Comparison of ENCODE assay signal across 10 cellular contexts in genomic region chr15:100880139-100880896, GRCh38. TPM values are rescaled to one million over a fixed set of nuclear protein-coding genes. Genes with fewer than 3 reads are reported as not detected.
DNase-seq lines count a peak whose midpoint lies in the region; ATAC-seq, FAIRE-seq and TF ChIP-seq lines count a peak whose summit lies in the region.
"Had no signal": no experiment of that assay in that cellular context is flagged by ENCODE, and none has a peak within 500 bp of the region (broad histone marks: within the 10 kb centered on the region; RNA-seq: fewer than 3 reads in every experiment).

No MANE protein-coding gene starts in this region.

- POLR2A ChIA-PET in HepG2 (lab: Yijun Ruan, JAX) = no interaction called here

- H3K4me1 ChIP-seq in right lobe of liver (peaks cover 0 to 12% (median 0%) of the 10 kb centered on the region in 4 donors), HepG2 (ENCODE audit: insufficient read depth, low read length) (no peaks in the 10 kb centered on the region), mucosa of rectum (ENCODE audit: control insufficient read depth in 2 of 2, insufficient read depth in 2 of 2, low read length in 2 of 2) (peaks cover 0 to 3% of the 10 kb centered on the region in 2 donors), vagina (peaks cover 7% of the 10 kb centered on the region)

- peak overlapping the region in 2 of 3 donors; percentile 16 to 41 for H3K4me3 ChIP-seq in right lobe of liver
- H3K4me3 ChIP-seq in HepG2 (replicated peaks in 1 of 3; ENCODE audit: insufficient read depth in 1 of 3, low read depth in 2 of 3, low read length in 3 of 3) = no peak overlapping the region
- H3K4me3 ChIP-seq in mucosa of rectum (ENCODE audit: low read length in 2 of 2) = peak overlapping the region; percentile 22 to 44
- peak overlapping the region; percentile 55 to 56 for H3K4me3 ChIP-seq in vagina

- H3K27ac ChIP-seq in right lobe of liver (no peak overlapping the region), HepG2 (ENCODE audit: extremely low read length, insufficient read depth, low read length) (no peak overlapping the region), mucosa of rectum (ENCODE audit: low read depth in 2 of 2, low read length in 2 of 2) (no peak overlapping the region), vagina (peak overlapping the region; percentile 50)

- H3K9me3 ChIP-seq in right lobe of liver = no peaks in the 10 kb centered on the region
- no peaks in the 10 kb centered on the region for H3K9me3 ChIP-seq in HepG2 (ENCODE audit: low read length)
- no peaks in the 10 kb centered on the region for H3K9me3 ChIP-seq in mucosa of rectum (ENCODE audit: control insufficient read depth in 2 of 2, low read length in 2 of 2)
- H3K9me3 ChIP-seq in vagina = no peaks in the 10 kb centered on the region

- TF ChIP-seq RAD21 in HepG2 (CRISPR knock-in tag; IDR thresholded peaks at IDR 0.05) = no peak

- FAIRE-seq in HepG2 (lab: Jason Lieb, UNC) (no peak), GM12892 (lab: Jason Lieb, UNC) (no peak)

- ATAC-seq in right lobe of liver (peak in 1 of 4 donors; percentile 5), HepG2 (no peak; the same call in 2 of the 3 replicates), GM21367 (IDR thresholded peaks at IDR 0.05; ENCODE audit: unreplicated experiment) (no peak)

- H3K9ac ChIP-seq in HepG2 (ENCODE audit: insufficient read depth, low read depth, low read length) = no peak overlapping the region
- peak overlapping the region in 1 of 2 donors; percentile 27 for H3K9ac ChIP-seq in mucosa of rectum (ENCODE audit: low read depth in 1 of 2, low read length in 2 of 2)

- TF ChIP-seq EP300 in HepG2 (IDR thresholded peaks at IDR 0.05; ENCODE audit: low read depth in 2 of 2, low read length in 2 of 2) (no peak), HepG2 (CRISPR knock-in tag; IDR thresholded peaks at IDR 0.05; ENCODE audit: borderline replicate concordance) (no peak)

- no peak overlapping the region for H3K4me2 ChIP-seq in HepG2 (ENCODE audit: low read depth, low read length)

- no peak for TF ChIP-seq POLR2A in right lobe of liver (IDR thresholded peaks at IDR 0.05)
- no peak for TF ChIP-seq POLR2A in HepG2 (IDR thresholded peaks at IDR 0.05; ENCODE audit: insufficient read depth in 1 of 2, low read depth in 2 of 2, low read length in 2 of 2)
- no peak for TF ChIP-seq POLR2A in vagina (IDR thresholded peaks at IDR 0.05)
- TF ChIP-seq POLR2A in GM12892 (IDR thresholded peaks at IDR 0.05; ENCODE audit: low read depth, low read length) = no peak

- DNase-seq in right lobe of liver (no peak), HepG2 (ENCODE audit: low spot score) (no peak), dermis blood vessel endothelial cell (peak; percentile 47), vagina (ENCODE audit: extremely low spot score in 2 of 2) (no peak), CD1c-positive myeloid dendritic cell (ENCODE audit: extremely low spot score) (no peak), GM12892 (ENCODE audit: insufficient read length) (no peak)
- DNase-seq: DND-41 had no signal

- no peak overlapping the region for H2AFZ ChIP-seq in HepG2 (ENCODE audit: low read length)

- CTCF ChIA-PET in HepG2 (lab: Yijun Ruan, JAX; ENCODE audit: low intra/inter-chr PET ratio, low total read pairs) = no interaction called here

- H3K79me2 ChIP-seq in HepG2 (ENCODE audit: insufficient read depth, low read length) = no peaks in the 10 kb centered on the region

- H4K20me1 ChIP-seq in HepG2 (ENCODE audit: insufficient read depth, low read length) = no peaks in the 10 kb centered on the region

- no TSS peak for BruUV-seq in HepG2 (replicated peaks; lab: Mats Ljungman, UMichigan)

- in situ Hi-C loops in HepG2 (cut with HindIII; ENCODE audit: extremely low pct_ligation_motif_present, low pct_unique_long_range_greater_than_20kb) = no loop called here

- H3K27me3 ChIP-seq in right lobe of liver = peaks cover 0 to 25% of the 10 kb centered on the region in 2 donors
- peaks cover 6 to 64% of the 10 kb centered on the region in 2 experiments for H3K27me3 ChIP-seq in HepG2 (ENCODE audit: control insufficient read depth in 1 of 2, insufficient read depth in 2 of 2, low read length in 2 of 2)
- H3K27me3 ChIP-seq in mucosa of rectum (ENCODE audit: control insufficient read depth in 2 of 2, insufficient read depth in 2 of 2, low read length in 2 of 2) = peaks cover 37 to 39% of the 10 kb centered on the region in 2 donors
- H3K27me3 ChIP-seq in vagina = no peaks in the 10 kb centered on the region

- WGBS in right lobe of liver (ENCODE audit: insufficient coverage, low coverage, low lambda C conversion rate, missing lambda C conversion rate) = 0% methylated on average over 1 of the region's 80 CpGs
- WGBS in HepG2 (ENCODE audit: low lambda C conversion rate) = 63% methylated on average over 39 of the region's 80 CpGs

- H3K36me3 ChIP-seq in right lobe of liver (no peaks in the 10 kb centered on the region), HepG2 (replicated peaks in 1 of 2; ENCODE audit: control insufficient read depth in 1 of 2, insufficient read depth in 2 of 2, low read length in 2 of 2) (no peaks in the 10 kb centered on the region), mucosa of rectum (ENCODE audit: control insufficient read depth in 2 of 2, insufficient read depth in 2 of 2, low read length in 2 of 2) (no peaks in the 10 kb centered on the region), vagina (no peaks in the 10 kb centered on the region)

- intact Hi-C loops in right lobe of liver (cut with DNase I) (no loop called here), HepG2 (cut with micrococcal nuclease; ENCODE audit: unreplicated experiment) (no loop called here), vagina (cut with DNase I) (no loop called here)

- no peak for TF ChIP-seq CTCF in right lobe of liver (IDR thresholded peaks at IDR 0.05)
- no peak for TF ChIP-seq CTCF in HepG2 (CRISPR knock-in tag; IDR thresholded peaks at IDR 0.05)
- TF ChIP-seq CTCF in vagina (IDR thresholded peaks at IDR 0.05) = no peak

TF ChIP-seq in HepG2, 621 proteins besides CTCF, POLR2A, EP300 and RAD21 (continues in another document):
- no peak for TF ChIP-seq ZSCAN12 (CRISPR knock-in tag; IDR thresholded peaks at IDR 0.05)

RNA-seq across cellular contexts. Expression of gene ALDH1A3, which starts 0.7 kb away (rescaled TPM):
- total RNA-seq in right lobe of liver = 1 to 10 TPM; 1.6 to 7.8 (median 4.2) TPM
- total RNA-seq in HepG2 (2016; rRNA removed; fragmentation: Illumina TruSeq; extraction: Trizol) = not detected in 2 replicates
- not detected in 2 replicates for total RNA-seq in HepG2 (2016; cell fraction: cytosol; rRNA removed; fragmentation: Illumina TruSeq; extraction: Trizol; ENCODE audit: low read depth)
- not detected in 2 replicates for total RNA-seq in HepG2 (2016; cell fraction: insoluble cytoplasmic fraction; rRNA removed; fragmentation: Illumina TruSeq; extraction: Trizol)
- total RNA-seq in HepG2 (2016; cell fraction: membrane; rRNA removed; fragmentation: Illumina TruSeq; extraction: Trizol) = not detected in 2 replicates
- total RNA-seq in HepG2 (2016; cell fraction: nucleus; rRNA removed; fragmentation: Illumina TruSeq; extraction: Trizol) = not detected in 2 replicates
- polyA plus RNA-seq in HepG2 (2011; rRNA removed) = 0.03 TPM in 1 of 2 replicates, not detected in the other
- not detected in 2 replicates for polyA plus RNA-seq in HepG2 (2011; cell fraction: cytosol; rRNA removed)
- polyA plus RNA-seq in HepG2 (2011; cell fraction: nucleus; rRNA removed) = not detected in 2 replicates
- polyA plus RNA-seq in HepG2 (2012) = not detected in 2 replicates
- not detected in 2 replicates for polyA plus RNA-seq in HepG2 (2016; cell fraction: cytosol; fragmentation: Illumina TruSeq; extraction: Trizol; ENCODE audit: low read depth)
- not detected in 2 replicates for polyA plus RNA-seq in HepG2 (2016; cell fraction: insoluble cytoplasmic fraction; fragmentation: Illumina TruSeq; extraction: Trizol; ENCODE audit: low read depth)
- not detected in 2 replicates for polyA plus RNA-seq in HepG2 (2016; cell fraction: membrane; fragmentation: Illumina TruSeq; extraction: Trizol; ENCODE audit: low read depth)
- polyA plus RNA-seq in HepG2 (2016; cell fraction: nucleus; fragmentation: Illumina TruSeq; extraction: Trizol; ENCODE audit: insufficient read depth, low read depth) = not detected in 2 replicates
- polyA minus RNA-seq in HepG2 (2011; rRNA and poly(A)+ RNA removed; ENCODE audit: low replicate concordance) = 3.3 TPM in 1 of 2 replicates, not detected in the other
- polyA minus RNA-seq in HepG2 (2011; cell fraction: cytosol; rRNA and poly(A)+ RNA removed) = not detected in 2 replicates
- not detected in 2 replicates for polyA minus RNA-seq in HepG2 (2011; cell fraction: nucleus; rRNA and poly(A)+ RNA removed)
- total RNA-seq in dermis blood vessel endothelial cell = 26.4 and 51.2 TPM in 2 replicates
- total RNA-seq in vagina = 62.9 TPM
- not detected for polyA plus RNA-seq in GM12892 (2012; ENCODE audit: missing spikeins)
- total RNA-seq: OCI-LY7 had no signal

RNA-seq across cellular contexts. Expression of gene LRRK1, which starts 38.8 kb away (rescaled TPM):
- total RNA-seq in right lobe of liver = 1 to 10 TPM in 5 of 6 experiments, under 1 TPM in 1; 0.93 to 3.6 (median 2.5) TPM
- total RNA-seq in HepG2 (2016; rRNA removed; fragmentation: Illumina TruSeq; extraction: Trizol) = 0.07 and 0.13 TPM in 2 replicates
- 0.26 and 0.30 TPM in 2 replicates for total RNA-seq in HepG2 (2016; cell fraction: cytosol; rRNA removed; fragmentation: Illumina TruSeq; extraction: Trizol; ENCODE audit: low read depth)
- total RNA-seq in HepG2 (2016; cell fraction: insoluble cytoplasmic fraction; rRNA removed; fragmentation: Illumina TruSeq; extraction: Trizol) = 0.09 and 0.12 TPM in 2 replicates
- 0.31 and 0.37 TPM in 2 replicates for total RNA-seq in HepG2 (2016; cell fraction: membrane; rRNA removed; fragmentation: Illumina TruSeq; extraction: Trizol)
- 0.22 and 0.28 TPM in 2 replicates for total RNA-seq in HepG2 (2016; cell fraction: nucleus; rRNA removed; fragmentation: Illumina TruSeq; extraction: Trizol)
- polyA plus RNA-seq in HepG2 (2011; rRNA removed) = 0.71 and 1.2 TPM in 2 replicates
- polyA plus RNA-seq in HepG2 (2011; cell fraction: cytosol; rRNA removed) = 0.46 and 0.68 TPM in 2 replicates
- polyA plus RNA-seq in HepG2 (2011; cell fraction: nucleus; rRNA removed) = 1.00 and 1.5 TPM in 2 replicates
- polyA plus RNA-seq in HepG2 (2012) = 0.38 and 0.51 TPM in 2 replicates
- 0.01 TPM in 1 of 2 replicates, not detected in the other for polyA plus RNA-seq in HepG2 (2016; cell fraction: cytosol; fragmentation: Illumina TruSeq; extraction: Trizol; ENCODE audit: low read depth)
- not detected in 2 replicates for polyA plus RNA-seq in HepG2 (2016; cell fraction: insoluble cytoplasmic fraction; fragmentation: Illumina TruSeq; extraction: Trizol; ENCODE audit: low read depth)
- polyA plus RNA-seq in HepG2 (2016; cell fraction: membrane; fragmentation: Illumina TruSeq; extraction: Trizol; ENCODE audit: low read depth) = 0.02 TPM in 1 of 2 replicates, not detected in the other
- polyA plus RNA-seq in HepG2 (2016; cell fraction: nucleus; fragmentation: Illumina TruSeq; extraction: Trizol; ENCODE audit: insufficient read depth, low read depth) = 0.04 TPM in 1 of 2 replicates, not detected in the other
- polyA minus RNA-seq in HepG2 (2011; rRNA and poly(A)+ RNA removed; ENCODE audit: low replicate concordance) = 2.8 and 25.2 TPM in 2 replicates
- polyA minus RNA-seq in HepG2 (2011; cell fraction: cytosol; rRNA and poly(A)+ RNA removed) = 0.89 and 1.2 TPM in 2 replicates
- polyA minus RNA-seq in HepG2 (2011; cell fraction: nucleus; rRNA and poly(A)+ RNA removed) = 0.75 and 2.2 TPM in 2 replicates
- 12.1 and 14.2 TPM in 2 replicates for total RNA-seq in dermis blood vessel endothelial cell
- total RNA-seq in vagina = 21.1 TPM
- polyA plus RNA-seq in GM12892 (2012; ENCODE audit: missing spikeins) = 15.9 TPM

Comparison
In these comparisons a context has a peak if more than half of its experiments do, and no peak if none do; other contexts are left out.
1. H3K4me3 ChIP-seq: peak in right lobe of liver (2 of 3), mucosa of rectum (2 of 2) and vagina (2 of 2); none in HepG2 (0 of 3).